ENCODE assay signal across 8 cellular contexts in the genomic region with DNA sequence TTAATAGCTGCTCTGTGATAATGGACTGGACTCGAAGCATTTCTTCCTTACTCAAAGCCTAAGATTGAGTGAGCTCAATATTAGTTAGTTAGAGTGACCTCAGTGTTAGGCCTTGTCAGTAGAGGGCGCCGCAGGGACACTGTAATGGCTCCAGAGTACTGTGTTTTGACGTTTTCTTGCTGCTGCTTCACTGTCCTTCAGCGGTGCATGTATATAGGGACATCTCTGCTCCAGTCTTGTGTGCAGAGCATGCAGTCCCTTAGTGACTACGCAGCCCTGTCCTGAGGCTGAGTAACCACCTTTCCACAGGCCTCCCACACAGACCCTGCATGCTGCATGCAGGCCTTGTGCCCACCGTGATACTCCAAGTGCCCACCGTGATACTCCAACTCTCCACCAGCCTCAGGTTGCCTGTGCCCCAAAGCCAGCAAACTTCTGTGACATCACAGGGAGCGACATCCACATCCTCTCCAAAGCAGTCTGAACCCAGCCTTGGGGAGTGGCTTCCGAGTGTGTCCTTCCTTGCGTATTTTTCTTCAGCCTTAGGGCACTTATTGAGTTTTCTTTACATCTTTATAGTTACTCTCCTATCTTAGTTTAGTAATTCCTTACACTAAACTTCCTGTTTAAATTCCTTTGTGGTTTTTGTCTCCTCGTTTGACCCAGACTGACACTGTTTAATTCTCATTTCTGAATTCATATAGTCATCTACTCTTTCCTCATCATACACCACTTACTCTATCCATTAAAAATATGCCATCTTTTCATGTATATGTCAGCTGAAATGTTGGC.
DNase-seq lines count a peak whose midpoint lies in the region; ATAC-seq, FAIRE-seq and TF ChIP-seq lines count a peak whose summit lies in the region.

No MANE protein-coding gene starts in this region.

- no peak overlapping the region for H2AFZ ChIP-seq in OCI-LY3 (ENCODE audit: low read depth, low read length)

- TF ChIP-seq RAD21 in Ishikawa (IDR thresholded peaks at IDR 0.05; ENCODE audit: low read depth) = peak; percentile 67

- peaks cover 7% of the 10 kb centered on the region for H4K20me1 ChIP-seq in OCI-LY3 (ENCODE audit: insufficient read depth, low read length)

- H3K79me2 ChIP-seq in OCI-LY3 (ENCODE audit: low read length) = no peaks in the 10 kb centered on the region

- H3K9ac ChIP-seq in OCI-LY3 (ENCODE audit: low read length) = no peak overlapping the region

- no peaks in the 10 kb centered on the region for H3K27me3 ChIP-seq in OCI-LY3 (ENCODE audit: low read depth, low read length)

- H3K9me3 ChIP-seq in OCI-LY3 (ENCODE audit: insufficient read depth, low read length) = no peaks in the 10 kb centered on the region; the same call in 1 of the 2 replicates

- peak overlapping the region; percentile 41; the same call in 1 of the 2 replicates for H3K4me3 ChIP-seq in OCI-LY3 (ENCODE audit: low read length)

- H3K4me2 ChIP-seq in OCI-LY3 (ENCODE audit: low read length) = peak overlapping the region; percentile 59

- FAIRE-seq in GM19239 (lab: Jason Lieb, UNC) = no peak

- no peak for TF ChIP-seq EP300 in Ishikawa (IDR thresholded peaks at IDR 0.05; ENCODE audit: borderline replicate concordance)

- no peak overlapping the region for H3K27ac ChIP-seq in OCI-LY3 (ENCODE audit: low read length)

- peak; percentile 61 for DNase-seq in AG08395 (ENCODE audit: low spot score)
- peak; percentile 26 for DNase-seq in activated T-cell treated with anti-CD3 and anti-CD28 coated beads, Interleukin-2, amount 50 U/mL, for 1 hour
- peak; percentile 68 for DNase-seq in globus pallidus (ENCODE audit: low spot score)
- DNase-seq in pons (ENCODE audit: low spot score) = peak; percentile 69
- DNase-seq in GM19239 (ENCODE audit: insufficient read length, low spot score) = no peak

- no peaks in the 10 kb centered on the region for H3K36me3 ChIP-seq in OCI-LY3 (replicated peaks; ENCODE audit: low read depth, low read length)

- TF ChIP-seq CTCF in OCI-LY3 (IDR thresholded peaks at IDR 0.05; ENCODE audit: low read depth, low read length) = peak; percentile 75

- peak; percentile 93 for ATAC-seq in GM18868 (IDR thresholded peaks at IDR 0.05; ENCODE audit: unreplicated experiment)

- H3K4me1 ChIP-seq in OCI-LY3 (ENCODE audit: low read length) = peaks cover 13% of the 10 kb centered on the region

TF ChIP-seq in Ishikawa, 13 proteins besides CTCF, POLR2A, EP300 and RAD21:
- no peak for TF ChIP-seq ZBTB7A (IDR thresholded peaks at IDR 0.05; ENCODE audit: low read depth)
- 0 out of 2 replicates have a peak, but pooled peaks have one; percentile 36 for TF ChIP-seq YY1 (IDR thresholded peaks at IDR 0.05; ENCODE audit: low read depth)
- no peak for TF ChIP-seq TAF1 (IDR thresholded peaks at IDR 0.05; ENCODE audit: low read depth)
- TF ChIP-seq TEAD4 (IDR thresholded peaks at IDR 0.05) = no peak
